In genomic region chr17:70100983-70101382, GRCh38 we compare ENCODE assay signal across 17 cellular contexts. TPM values are rescaled to one million over a fixed set of nuclear protein-coding genes. Genes with fewer than 3 reads are reported as not detected.
A peak's percentile ranks its signal among the peaks of the same experiment; 100 is the strongest.
DNase-seq lines count a peak whose midpoint lies in the region; ATAC-seq and TF ChIP-seq lines count a peak whose summit lies in the region.
"Had no signal": no experiment of that assay in that cellular context is flagged by ENCODE, and none has a peak within 500 bp of the region (broad histone marks: within the 10 kb centered on the region; RNA-seq: fewer than 3 reads in every experiment).

No MANE protein-coding gene starts in this region.

- H3K9me3 ChIP-seq in OCI-LY1 (ENCODE audit: low read length) = no peaks in the 10 kb centered on the region
- H3K9me3 ChIP-seq: heart right ventricle, neutrophil, transverse colon had no signal

- in situ Hi-C loops in GM13976 (cut with MboI; ENCODE audit: low sequenced_read_pairs, unreplicated experiment) = no loop called here

- no peaks in the 10 kb centered on the region for H3K36me3 ChIP-seq in OCI-LY1 (ENCODE audit: insufficient read depth, low read length)
- H3K36me3 ChIP-seq: heart right ventricle, neutrophil, transverse colon had no signal

- H3K4me3 ChIP-seq in AG09309 (ENCODE audit: control insufficient read depth, low read depth, low read length) (no peak overlapping the region), OCI-LY1 (ENCODE audit: low read depth, low read length, poor library complexity, severe bottlenecking) (peak overlapping the region; percentile 31), epithelial cell of proximal tubule (ENCODE audit: low read depth, low read length) (no peak overlapping the region)
- H3K4me3 ChIP-seq: heart right ventricle, SK-N-MC, transverse colon had no signal

- H3K9ac ChIP-seq in OCI-LY1 (ENCODE audit: low read length) = peak overlapping the region; percentile 65

- TF ChIP-seq CTCF in AG09309 (IDR thresholded peaks at IDR 0.05; ENCODE audit: control insufficient read depth, insufficient read depth, low read depth, low read length, missing control alignments) (peak; percentile 18), OCI-LY1 (IDR thresholded peaks at IDR 0.05; ENCODE audit: low read length) (peak; percentile 34; the same call in 1 of the 2 replicates), epithelial cell of proximal tubule (conservative IDR thresholded peaks at IDR 0.05; ENCODE audit: low read depth, low read length) (peak; percentile 7), GM13976 (IDR thresholded peaks at IDR 0.05; ENCODE audit: borderline replicate concordance, control extremely low read depth, extremely low read depth, insufficient read depth, missing control alignments) (no peak)

- H2AFZ ChIP-seq in OCI-LY1 (ENCODE audit: low read length) = peak overlapping the region; percentile 77

- H3K79me2 ChIP-seq in OCI-LY1 (ENCODE audit: insufficient read depth, low read length) = peaks cover 11% of the 10 kb centered on the region

- no peaks in the 10 kb centered on the region for H3K9me2 ChIP-seq in OCI-LY1 (ENCODE audit: low read depth, low read length)

- H3F3A ChIP-seq in OCI-LY1 (ENCODE audit: insufficient read depth, low read length) = no peaks in the 10 kb centered on the region

- ATAC-seq in activated CD4-positive, CD25-positive, alpha-beta regulatory T cell treated with anti-CD3 and anti-CD28 coated beads, Interleukin-2, amount 50 U/mL, for 24 hours = no peak
- ATAC-seq in stimulated activated naive CD8-positive, alpha-beta T cell treated with anti-CD3 and anti-CD28 coated beads, Interleukin-15, Interleukin-2, amounts not matched to agents 100 U/mL and 50 U/mL, for 24 hours = no peak

- no peak for DNase-seq in AG09309 (ENCODE audit: low read depth)
- DNase-seq in GM04504 (ENCODE audit: low read depth) = peak; percentile 10
- no peak for DNase-seq in epithelial cell of proximal tubule (ENCODE audit: low read depth)
- no peak for DNase-seq in activated gamma-delta T cell treated with Interleukin-2 at 50 U/mL for 16 hours
- no peak for DNase-seq in GM13976 (ENCODE audit: low spot score)
- no peak for DNase-seq in stimulated activated naive CD8-positive, alpha-beta T cell treated with anti-CD3 and anti-CD28 coated beads, Interleukin-15, Interleukin-2, amounts not matched to agents 100 U/mL and 50 U/mL, for 24 hours
- DNase-seq: activated CD4-positive, alpha-beta memory T cell treated with anti-CD3 and anti-CD28 coated beads for 36 hours; amniotic stem cell; heart right ventricle; NCI-H2081 treated with DMSO at 0.1 percent for 48 hours; stimulated activated CD4-positive, alpha-beta T cell treated with anti-CD3 and anti-CD28 coated beads, Interleukin-4, amount 100 ng/mL, for 4 hours; transverse colon had no signal

- H3K27ac ChIP-seq in OCI-LY1 (ENCODE audit: low read depth, low read length, poor library complexity, severe bottlenecking) = peak overlapping the region; percentile 90
- H3K27ac ChIP-seq: heart right ventricle, SK-N-MC, transverse colon had no signal

- no peaks in the 10 kb centered on the region for H3K27me3 ChIP-seq in OCI-LY1 (ENCODE audit: insufficient read depth, low read length)
- H3K27me3 ChIP-seq: heart right ventricle, neutrophil, transverse colon had no signal

- peaks cover 78% of the 10 kb centered on the region for H3K4me1 ChIP-seq in OCI-LY1 (ENCODE audit: insufficient read depth, low read length, severe bottlenecking)
- H3K4me1 ChIP-seq: transverse colon had no signal

- no peaks in the 10 kb centered on the region for H4K20me1 ChIP-seq in OCI-LY1 (ENCODE audit: insufficient read depth, low read length)

- peak overlapping the region; percentile 55 for H3K4me2 ChIP-seq in OCI-LY1 (ENCODE audit: low read length)

RNA-seq across cellular contexts. Expression of gene KCNJ16, which starts 26.0 kb away (rescaled TPM):
- 7.2 and 25.9 TPM in 2 replicates for total RNA-seq in epithelial cell of proximal tubule
- total RNA-seq: activated CD4-positive, alpha-beta memory T cell treated with anti-CD3 and anti-CD28 coated beads for 36 hours; B cell had no signal
